ENCODE assay signal across 8 cellular contexts in genomic region chr10:102758933-102759262, GRCh38. TPM values are rescaled to one million over a fixed set of nuclear protein-coding genes. Genes with fewer than 3 reads are reported as not detected.
DNase-seq lines count a peak whose midpoint lies in the region; ATAC-seq and TF ChIP-seq lines count a peak whose summit lies in the region.
"Not testable (repeated sequence)": the region's sequence is repeated elsewhere in the genome, so short reads cannot be mapped to it uniquely, and the experiment has no call there.

No MANE protein-coding gene starts in this region.

- peaks cover 29% of the 10 kb centered on the region for H3K4me1 Mint-ChIP-seq in activated T-cell treated with anti-CD3 and anti-CD28 coated beads, Interleukin-2, amount 50 U/mL, for 24 hours (ENCODE audit: low read depth)
- H3K4me1 Mint-ChIP-seq in chondrocyte (ENCODE audit: low read depth) (peaks cover 75% of the 10 kb centered on the region), neural progenitor cell (peaks cover 13% of the 10 kb centered on the region)

- H4K20me1 ChIP-seq in GM23248 (ENCODE audit: insufficient read depth); neural progenitor cell (ENCODE audit: low read depth): not testable (repeated sequence)

- H3K36me3 Mint-ChIP-seq in activated T-cell treated with anti-CD3 and anti-CD28 coated beads, Interleukin-2, amount 50 U/mL, for 24 hours (ENCODE audit: low read depth), result peaks cover 39% of the 10 kb centered on the region
- H3K36me3 Mint-ChIP-seq in chondrocyte (ENCODE audit: low read depth); neural progenitor cell: not testable (repeated sequence)

- not testable (repeated sequence) for H3K27me3 Mint-ChIP-seq in activated T-cell treated with anti-CD3 and anti-CD28 coated beads, Interleukin-2, amount 50 U/mL, for 24 hours; chondrocyte (ENCODE audit: low read depth); neural progenitor cell (ENCODE audit: insufficient read depth, low read depth)

- not testable (repeated sequence) for H2BK5ac ChIP-seq in mesenchymal stem cell (ENCODE audit: low read depth, low read length, poor library complexity, severe bottlenecking)

- not testable (repeated sequence) for H3K36me3 ChIP-seq in GM23248 (ENCODE audit: low read depth); mesenchymal stem cell (ENCODE audit: control insufficient read depth in 1 of 2, insufficient read depth in 2 of 2, low read depth in 1 of 2, low read length in 2 of 2); neural progenitor cell; skeletal muscle satellite cell (ENCODE audit: insufficient read depth, low read length); tibial artery

- H3K79me1 ChIP-seq in mesenchymal stem cell (replicated peaks; ENCODE audit: low read length, poor library complexity, severe bottlenecking), result peaks cover 26% of the 10 kb centered on the region

- intact Hi-C loops in left cardiac atrium (cut with DNase I); tibial artery (cut with DNase I; ENCODE audit: low total_unique reads): not testable (repeated sequence)

- not testable (repeated sequence) for ATAC-seq in left cardiac atrium

- not testable (repeated sequence) for H3K23ac ChIP-seq in mesenchymal stem cell (ENCODE audit: low read length in 2 of 2)

- not testable (repeated sequence) for TF ChIP-seq CTCF in chondrocyte (IDR thresholded peaks at IDR 0.05); neural progenitor cell (IDR thresholded peaks at IDR 0.05); tibial artery (IDR thresholded peaks at IDR 0.05)

- H3F3A ChIP-seq in GM23248 (ENCODE audit: insufficient read depth), result peaks cover 11% of the 10 kb centered on the region
- H3F3A ChIP-seq in neural progenitor cell (ENCODE audit: low read depth), result not testable (repeated sequence)

- H2AK5ac ChIP-seq in mesenchymal stem cell (ENCODE audit: low read length, severe bottlenecking), result not testable (repeated sequence)

- not testable (repeated sequence) for H2BK15ac ChIP-seq in mesenchymal stem cell (ENCODE audit: low read depth, poor library complexity, severe bottlenecking)

- peak overlapping the region; percentile 49 for H3K4me2 ChIP-seq in GM23248 (ENCODE audit: unreplicated experiment)
- not testable (repeated sequence) for H3K4me2 ChIP-seq in mesenchymal stem cell (ENCODE audit: low read length, poor library complexity, severe bottlenecking); neural progenitor cell
- H3K4me2 ChIP-seq in skeletal muscle satellite cell (ENCODE audit: low read length), result peak overlapping the region; percentile 45

- peak overlapping the region; percentile 19 for H3K27ac Mint-ChIP-seq in activated T-cell treated with anti-CD3 and anti-CD28 coated beads, Interleukin-2, amount 50 U/mL, for 24 hours
- H3K27ac Mint-ChIP-seq in chondrocyte (ENCODE audit: unreplicated experiment), result peak overlapping the region; percentile 86
- peak overlapping the region; percentile 23 for H3K27ac Mint-ChIP-seq in neural progenitor cell

- H4K91ac ChIP-seq in mesenchymal stem cell (ENCODE audit: low read length), result not testable (repeated sequence)

- not testable (repeated sequence) for H2BK120ac ChIP-seq in mesenchymal stem cell (ENCODE audit: low read depth, low read length)

- not testable (repeated sequence) for H2AFZ ChIP-seq in GM23248; mesenchymal stem cell (ENCODE audit: low read depth, low read length); neural progenitor cell (replicated peaks)

- not testable (repeated sequence) for H3K9me3 Mint-ChIP-seq in activated T-cell treated with anti-CD3 and anti-CD28 coated beads, Interleukin-2, amount 50 U/mL, for 24 hours; chondrocyte (ENCODE audit: low read depth); neural progenitor cell

- not testable (repeated sequence) for H3K9me3 ChIP-seq in GM23248 (ENCODE audit: low read depth); mesenchymal stem cell (ENCODE audit: control insufficient read depth, low read length); neural progenitor cell (ENCODE audit: low read depth); skeletal muscle satellite cell (replicated peaks; ENCODE audit: low read length); tibial artery

- in situ Hi-C loops in GM23248 (cut with MboI), result not testable (repeated sequence)

- peaks cover 19% of the 10 kb centered on the region for H3K4me1 ChIP-seq in GM23248 (ENCODE audit: insufficient read depth)
- H3K4me1 ChIP-seq in mesenchymal stem cell (ENCODE audit: control insufficient read depth, insufficient read depth, low read depth, low read length); neural progenitor cell: not testable (repeated sequence)
- peaks cover 24% of the 10 kb centered on the region for H3K4me1 ChIP-seq in skeletal muscle satellite cell (ENCODE audit: control insufficient read depth, insufficient read depth, low read length)
- peaks cover 0 to 97% (median 35%) of the 10 kb centered on the region in 4 donors for H3K4me1 ChIP-seq in tibial artery

- not testable (repeated sequence) for H3K4me3 Mint-ChIP-seq in activated T-cell treated with anti-CD3 and anti-CD28 coated beads, Interleukin-2, amount 50 U/mL, for 24 hours; chondrocyte (ENCODE audit: unreplicated experiment); neural progenitor cell

- H3K79me2 ChIP-seq in GM23248 (ENCODE audit: insufficient read depth) (peaks cover 98% of the 10 kb centered on the region), neural progenitor cell (ENCODE audit: low read depth) (peaks cover 11% of the 10 kb centered on the region)

- H3K4me3 ChIP-seq in GM23248; neural progenitor cell; skeletal muscle satellite cell (ENCODE audit: low read length): not testable (repeated sequence)
- H3K4me3 ChIP-seq in mesenchymal stem cell (ENCODE audit: insufficient read depth in 1 of 2, low read depth in 1 of 2, low read length in 2 of 2) (peak overlapping the region in 1 of 2 experiments; percentile 41), tibial artery (peak overlapping the region in 1 of 2 donors; percentile 13)

- not testable (repeated sequence) for H3K9me2 ChIP-seq in GM23248 (ENCODE audit: insufficient read depth)

- H3K9ac ChIP-seq in GM23248, result peak overlapping the region; percentile 33; the same call in 1 of the 2 replicates
- peak overlapping the region; percentile 43 for H3K9ac ChIP-seq in mesenchymal stem cell (ENCODE audit: low read length)
- H3K9ac ChIP-seq in neural progenitor cell; skeletal muscle satellite cell (ENCODE audit: low read depth, low read length): not testable (repeated sequence)

- not testable (repeated sequence) for DNase-seq in GM23248; activated T-cell treated with anti-CD3 and anti-CD28 coated beads, Interleukin-2, amount 50 U/mL, for 24 hours; chondrocyte (ENCODE audit: low spot score); neural progenitor cell (ENCODE audit: low spot score)
- peak; percentile 57 for DNase-seq in left cardiac atrium
- DNase-seq in mesenchymal stem cell, result peak; percentile 76
- peak; percentile 61 to 89 for DNase-seq in tibial artery

- H3K14ac ChIP-seq in mesenchymal stem cell (ENCODE audit: low read length in 2 of 2), result not testable (repeated sequence)

- H4K8ac ChIP-seq in mesenchymal stem cell (ENCODE audit: low read length), result not testable (repeated sequence)

- not testable (repeated sequence) for H3K18ac ChIP-seq in mesenchymal stem cell (ENCODE audit: low read depth in 1 of 2, low read length in 2 of 2)

- H3K27ac ChIP-seq in GM23248; mesenchymal stem cell (ENCODE audit: low read length, poor library complexity, severe bottlenecking); neural progenitor cell: not testable (repeated sequence)
- H3K27ac ChIP-seq in tibial artery, result peak overlapping the region; percentile 61 to 83

- not testable (repeated sequence) for H3K4ac ChIP-seq in mesenchymal stem cell (ENCODE audit: low read depth in 1 of 2, low read length in 2 of 2)

- not testable (repeated sequence) for H3K27me3 ChIP-seq in GM23248 (replicated peaks; ENCODE audit: insufficient read depth); mesenchymal stem cell (ENCODE audit: control insufficient read depth in 1 of 2, insufficient read depth in 1 of 2, low read length in 2 of 2); neural progenitor cell; skeletal muscle satellite cell (ENCODE audit: control insufficient read depth, insufficient read depth, low read length); tibial artery

- H2BK12ac ChIP-seq in mesenchymal stem cell (ENCODE audit: low read length in 2 of 2), result not testable (repeated sequence)

- WGBS in GM23248 (ENCODE audit: low coverage in 1 of 2, low lambda C conversion rate in 2 of 2, missing lambda C conversion rate in 2 of 2), 2 experiments, result 21 to 22% methylated on average over 12 of the region's 12 CpGs
- WGBS in mesenchymal stem cell, result 0% methylated on average over 1 of the region's 12 CpGs

RNA-seq across cellular contexts. Expression of gene WBP1L, which starts 15.2 kb away (rescaled TPM):
- total RNA-seq in GM23248 (2014; rRNA removed; shearing (Covaris generic)), result 42.7 and 57.4 TPM in 2 replicates
- 21.1 and 23.0 TPM in 2 replicates for polyA plus RNA-seq in GM23248 (2016; fragmentation: Nextera tagmentation; extraction: Ambion mirVana)
- total RNA-seq in chondrocyte (95.3 to 97.1 TPM (median 95.8 TPM) in 3 replicates), left cardiac atrium (10 to 100 TPM; 30.6 to 41.1 TPM), neural progenitor cell (ENCODE audit: low replicate concordance) (21.1 and 29.3 TPM in 2 replicates)
- 59.1 TPM for polyA plus RNA-seq in mesenchymal stem cell (2013, experiment 1 of 2)
- 58.7 TPM for polyA plus RNA-seq in mesenchymal stem cell (2013, experiment 2 of 2)
- 29.2 and 41.3 TPM in 2 replicates for total RNA-seq in skeletal muscle satellite cell (2012; rRNA removed)

RNA-seq across cellular contexts. Expression of gene SFXN2, which starts 44.5 kb away (rescaled TPM):
- 0.51 and 1.1 TPM in 2 replicates for total RNA-seq in GM23248 (2014; rRNA removed; shearing (Covaris generic))
- 1.7 and 1.9 TPM in 2 replicates for polyA plus RNA-seq in GM23248 (2016; fragmentation: Nextera tagmentation; extraction: Ambion mirVana)
- 4.0 to 11.1 TPM (median 4.7 TPM) in 3 replicates for total RNA-seq in chondrocyte
- total RNA-seq in left cardiac atrium, result 1 to 10 TPM; 3.2 to 4.0 TPM
- 3.8 TPM for polyA plus RNA-seq in mesenchymal stem cell (2013, experiment 1 of 2)
- polyA plus RNA-seq in mesenchymal stem cell (2013, experiment 2 of 2), result 3.7 TPM
- 6.4 and 15.5 TPM in 2 replicates for total RNA-seq in neural progenitor cell (ENCODE audit: low replicate concordance)
- total RNA-seq in skeletal muscle satellite cell (2012; rRNA removed), result 4.4 and 4.6 TPM in 2 replicates

RNA-seq across cellular contexts. Expression of gene ARL3, which starts 44.7 kb away (rescaled TPM):
- total RNA-seq in GM23248 (2014; rRNA removed; shearing (Covaris generic)), result 3.8 and 5.9 TPM in 2 replicates
- 22.7 and 24.1 TPM in 2 replicates for polyA plus RNA-seq in GM23248 (2016; fragmentation: Nextera tagmentation; extraction: Ambion mirVana)
- total RNA-seq in chondrocyte (12.1 to 16.5 TPM (median 13.6 TPM) in 3 replicates), left cardiac atrium (10 to 100 TPM; 12.0 to 12.4 TPM), neural progenitor cell (ENCODE audit: low replicate concordance) (20.8 and 29.7 TPM in 2 replicates)
- 24.6 TPM for polyA plus RNA-seq in mesenchymal stem cell (2013, experiment 1 of 2)
- polyA plus RNA-seq in mesenchymal stem cell (2013, experiment 2 of 2), result 25.9 TPM
- 4.8 and 6.1 TPM in 2 replicates for total RNA-seq in skeletal muscle satellite cell (2012; rRNA removed)

Comparison
In these comparisons a context has a peak if more than half of its experiments do, and no peak if none do; other contexts are left out.
1. H3K27ac Mint-ChIP-seq: peak in every context shown above with its lines; median percentile 86 in chondrocyte; 23 in neural progenitor cell; 19 in activated T-cell treated with anti-CD3 and anti-CD28 coated beads, Interleukin-2, amount 50 U/mL, for 24 hours.